8 cellular contexts compared by ENCODE assay signal in the genomic region with DNA sequence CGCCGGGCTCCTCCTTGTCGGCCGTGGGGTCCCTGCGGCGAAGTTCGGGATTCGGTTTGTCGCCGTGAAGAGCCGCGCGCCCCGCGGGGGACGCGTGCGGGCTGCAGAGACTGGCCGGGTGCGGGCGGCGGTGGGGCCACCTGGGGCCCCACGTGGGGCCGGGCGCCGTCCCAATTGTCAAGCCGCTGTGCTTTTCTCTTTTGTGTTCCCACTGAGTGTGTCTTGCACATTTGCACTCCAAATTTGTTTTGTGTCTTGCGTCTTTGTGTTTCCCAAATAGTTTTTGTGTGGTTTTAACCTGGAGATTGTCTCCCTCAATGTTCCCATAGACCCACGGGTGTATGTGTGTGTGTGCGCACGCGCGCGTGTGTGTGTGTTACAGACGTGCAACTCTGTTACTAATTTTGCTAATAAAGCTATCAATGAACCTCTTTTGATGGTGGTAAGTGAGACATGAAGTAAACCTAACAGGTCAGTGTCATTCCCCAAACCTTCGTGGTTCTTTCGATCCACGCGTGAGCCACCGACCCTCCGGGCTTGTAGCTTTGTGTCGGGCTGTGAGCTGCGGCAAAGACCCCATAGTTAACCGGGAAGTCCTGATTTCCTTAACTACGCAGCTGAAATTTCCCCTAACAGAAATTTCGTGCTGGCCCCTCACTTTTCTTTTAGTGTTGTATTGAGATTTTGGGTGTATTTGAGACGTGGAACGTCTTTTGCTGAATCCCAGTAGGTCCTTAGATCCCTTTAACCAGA. TPM values are rescaled to one million over a fixed set of nuclear protein-coding genes. Genes with fewer than 3 reads are reported as not detected.
DNase-seq lines count a peak whose midpoint lies in the region; ATAC-seq, FAIRE-seq and TF ChIP-seq lines count a peak whose summit lies in the region.

No MANE protein-coding gene starts in this region.

- no peaks in the 10 kb centered on the region for H3K79me2 ChIP-seq in HepG2 (ENCODE audit: insufficient read depth, low read length)

- H3K4me2 ChIP-seq in HepG2 (ENCODE audit: low read depth, low read length), result no peak overlapping the region

- peak overlapping the region in 1 of 2 donors; percentile 37 for H3K9ac ChIP-seq in liver (ENCODE audit: low read depth in 1 of 2, low read length in 2 of 2)
- no peak overlapping the region for H3K9ac ChIP-seq in HepG2 (ENCODE audit: insufficient read depth, low read depth, low read length)

- TF ChIP-seq CTCF in liver (IDR thresholded peaks at IDR 0.05; ENCODE audit: low read depth, low read length, missing input control) (no peak), HepG2 (CRISPR knock-in tag; IDR thresholded peaks at IDR 0.05) (no peak), WTC11 (IDR thresholded peaks at IDR 0.05) (no peak)

- in situ Hi-C loops in HepG2 (cut with HindIII; ENCODE audit: extremely low pct_ligation_motif_present, low pct_unique_long_range_greater_than_20kb), result no loop called here

- H3K27ac ChIP-seq in liver (ENCODE audit: low read depth in 1 of 2, low read length in 2 of 2) (peak overlapping the region in 1 of 2 donors; percentile 13), HepG2 (ENCODE audit: extremely low read length, insufficient read depth, low read length) (no peak overlapping the region)

- H2AFZ ChIP-seq in HepG2 (ENCODE audit: low read length), result no peak overlapping the region

- peak overlapping the region; percentile 90 for H3K27ac Mint-ChIP-seq in WTC11

- WGBS in liver, result 24% methylated on average over 48 of the region's 48 CpGs
- 73% methylated on average over 43 of the region's 48 CpGs for WGBS in HepG2 (ENCODE audit: low lambda C conversion rate)

- peaks cover 0 to 6% (median 2%) of the 10 kb centered on the region in 4 donors for H3K27me3 ChIP-seq in liver (ENCODE audit: control insufficient read depth in 4 of 4, insufficient read depth in 4 of 4, low read length in 3 of 4)
- peaks cover 1 to 15% of the 10 kb centered on the region in 2 experiments; a peak in 3 of 5 replicates for H3K27me3 ChIP-seq in HepG2 (ENCODE audit: control insufficient read depth in 1 of 2, insufficient read depth in 2 of 2, low read length in 2 of 2)

- peak overlapping the region; percentile 23 to 79 (median 46) for H3K4me3 ChIP-seq in liver (ENCODE audit: low read depth in 1 of 3, low read length in 3 of 3)
- H3K4me3 ChIP-seq in HepG2 (replicated peaks in 1 of 3; ENCODE audit: insufficient read depth in 1 of 3, low read depth in 2 of 3, low read length in 3 of 3), result no peak overlapping the region

- FAIRE-seq in HepG2 (lab: Jason Lieb, UNC), result no peak

- peaks cover 16% of the 10 kb centered on the region for H3K9me3 Mint-ChIP-seq in WTC11

- no peak for TF ChIP-seq POLR2A in HepG2 (IDR thresholded peaks at IDR 0.05; ENCODE audit: insufficient read depth in 1 of 2, low read depth in 2 of 2, low read length in 2 of 2)

- H3K4me1 ChIP-seq in liver (ENCODE audit: control insufficient read depth in 4 of 4, insufficient read depth in 4 of 4, low read length in 3 of 4), result no peaks in the 10 kb centered on the region
- H3K4me1 ChIP-seq in HepG2 (ENCODE audit: insufficient read depth, low read length), result no peaks in the 10 kb centered on the region

- peaks cover 14% of the 10 kb centered on the region for H3K36me3 Mint-ChIP-seq in WTC11

- no TSS peak for BruUV-seq in HepG2 (replicated peaks; lab: Mats Ljungman, UMichigan)

- POLR2A ChIA-PET in HepG2 (lab: Yijun Ruan, JAX), result no interaction called here
- POLR2A ChIA-PET in WTC11 (lab: Charles Lee), result no interaction called here

- H3K9me3 ChIP-seq in liver (ENCODE audit: control insufficient read depth in 4 of 4, low read length in 3 of 4) (peaks cover 0 to 6% (median 4%) of the 10 kb centered on the region in 4 donors), HepG2 (ENCODE audit: low read length) (peaks cover 4% of the 10 kb centered on the region; the same call in 1 of the 2 replicates)

- intact Hi-C loops in HepG2 (cut with micrococcal nuclease; ENCODE audit: unreplicated experiment), result no loop called here

- H3K4me3 Mint-ChIP-seq in WTC11, result peak overlapping the region; percentile 92

- no peak for ATAC-seq in HepG2
- ATAC-seq in HG03432 (IDR thresholded peaks at IDR 0.05; ENCODE audit: unreplicated experiment), result peak; percentile 44
- peak; percentile 39 for ATAC-seq in WTC11
- ATAC-seq in left lobe of liver, result peak; percentile 26

- no peaks in the 10 kb centered on the region for H4K20me1 ChIP-seq in HepG2 (ENCODE audit: insufficient read depth, low read length)

- peaks cover 54% of the 10 kb centered on the region for H3K27me3 Mint-ChIP-seq in WTC11 (ENCODE audit: low read depth)

- DNase-seq in HepG2 (ENCODE audit: low spot score) (no peak), WTC11 (ENCODE audit: low spot score) (peak; percentile 28), cerebellum (ENCODE audit: low spot score) (peak; percentile 41), left lobe of liver (ENCODE audit: low spot score) (no peak), D341Med (ENCODE audit: low spot score) (no peak)
- peak; percentile 42 for DNase-seq in stimulated activated CD4-positive, alpha-beta T cell treated with anti-CD3 and anti-CD28 coated beads, Interleukin-2, amount 100 ng/mL, for 4 hours (ENCODE audit: low read depth)

- TF ChIP-seq RAD21 in liver (IDR thresholded peaks at IDR 0.05) (no peak), HepG2 (CRISPR knock-in tag; IDR thresholded peaks at IDR 0.05) (no peak)

- H3K36me3 ChIP-seq in liver (ENCODE audit: control insufficient read depth in 4 of 4, insufficient read depth in 3 of 4, low read depth in 1 of 4, low read length in 3 of 4), result no peaks in the 10 kb centered on the region
- no peaks in the 10 kb centered on the region for H3K36me3 ChIP-seq in HepG2 (replicated peaks in 1 of 2; ENCODE audit: control insufficient read depth in 1 of 2, insufficient read depth in 2 of 2, low read length in 2 of 2)

- CTCF ChIA-PET in HepG2 (lab: Yijun Ruan, JAX; ENCODE audit: low intra/inter-chr PET ratio, low total read pairs), result no interaction called here
- CTCF ChIA-PET in WTC11 (lab: Charles Lee), result no interaction called here

- no peak for TF ChIP-seq EP300 in HepG2 (IDR thresholded peaks at IDR 0.05; ENCODE audit: low read depth in 2 of 2, low read length in 2 of 2)
- TF ChIP-seq EP300 in HepG2 (CRISPR knock-in tag; IDR thresholded peaks at IDR 0.05; ENCODE audit: borderline replicate concordance), result no peak

- H3K4me1 Mint-ChIP-seq in WTC11, result peaks cover 27% of the 10 kb centered on the region

TF ChIP-seq in liver, 16 proteins besides CTCF, POLR2A, EP300 and RAD21:
- no peak for TF ChIP-seq EGR1 (IDR thresholded peaks at IDR 0.05; ENCODE audit: low read depth in 2 of 2)
TF ChIP-seq in liver: peak in this region for 0.

TF ChIP-seq in HepG2, 621 proteins besides CTCF, POLR2A, EP300 and RAD21 (continues in another document):
- TF ChIP-seq, protein P1, sequence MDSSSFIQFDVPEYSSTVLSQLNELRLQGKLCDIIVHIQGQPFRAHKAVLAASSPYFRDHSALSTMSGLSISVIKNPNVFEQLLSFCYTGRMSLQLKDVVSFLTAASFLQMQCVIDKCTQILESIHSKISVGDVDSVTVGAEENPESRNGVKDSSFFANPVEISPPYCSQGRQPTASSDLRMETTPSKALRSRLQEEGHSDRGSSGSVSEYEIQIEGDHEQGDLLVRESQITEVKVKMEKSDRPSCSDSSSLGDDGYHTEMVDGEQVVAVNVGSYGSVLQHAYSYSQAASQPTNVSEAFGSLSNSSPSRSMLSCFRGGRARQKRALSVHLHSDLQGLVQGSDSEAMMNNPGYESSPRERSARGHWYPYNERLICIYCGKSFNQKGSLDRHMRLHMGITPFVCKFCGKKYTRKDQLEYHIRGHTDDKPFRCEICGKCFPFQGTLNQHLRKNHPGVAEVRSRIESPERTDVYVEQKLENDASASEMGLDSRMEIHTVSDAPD (CRISPR knock-in tag; IDR thresholded peaks at IDR 0.05), result no peak
- no peak for TF ChIP-seq THYN1 (CRISPR knock-in tag; IDR thresholded peaks at IDR 0.05; ENCODE audit: borderline replicate concordance, low read depth)

TF ChIP-seq in WTC11, 78 proteins besides CTCF, POLR2A, EP300 and RAD21:
- no peak for TF ChIP-seq ZBTB21 (CRISPR knock-in tag; IDR thresholded peaks at IDR 0.05; ENCODE audit: borderline replicate concordance)

RNA-seq across cellular contexts. Expression of a gene that starts 0.7 kb away (rescaled TPM):
- 10 to 100 TPM in 1 of 2 donors, 1 to 10 TPM in 1; 9.6 to 13.9 TPM for total RNA-seq in liver
- polyA plus RNA-seq in liver, result 1 to 10 TPM; 4.5 to 6.2 TPM
- total RNA-seq in HepG2 (2016; rRNA removed; fragmentation: Illumina TruSeq; extraction: Trizol), result 3.6 and 4.0 TPM in 2 replicates
- total RNA-seq in HepG2 (2016; cell fraction: cytosol; rRNA removed; fragmentation: Illumina TruSeq; extraction: Trizol; ENCODE audit: low read depth), result 3.6 and 3.9 TPM in 2 replicates
- 4.0 and 4.3 TPM in 2 replicates for total RNA-seq in HepG2 (2016; cell fraction: insoluble cytoplasmic fraction; rRNA removed; fragmentation: Illumina TruSeq; extraction: Trizol)
- total RNA-seq in HepG2 (2016; cell fraction: membrane; rRNA removed; fragmentation: Illumina TruSeq; extraction: Trizol), result 3.9 and 4.8 TPM in 2 replicates
- total RNA-seq in HepG2 (2016; cell fraction: nucleus; rRNA removed; fragmentation: Illumina TruSeq; extraction: Trizol), result 7.4 and 9.1 TPM in 2 replicates
- 6.5 and 6.8 TPM in 2 replicates for polyA plus RNA-seq in HepG2 (2011; rRNA removed)
- polyA plus RNA-seq in HepG2 (2011; cell fraction: cytosol; rRNA removed), result 4.1 and 4.3 TPM in 2 replicates
- 13.7 and 17.1 TPM in 2 replicates for polyA plus RNA-seq in HepG2 (2011; cell fraction: nucleus; rRNA removed)
- 5.2 and 6.3 TPM in 2 replicates for polyA plus RNA-seq in HepG2 (2012)
- 1.1 and 1.3 TPM in 2 replicates for polyA plus RNA-seq in HepG2 (2016; cell fraction: cytosol; fragmentation: Illumina TruSeq; extraction: Trizol; ENCODE audit: low read depth)
- polyA plus RNA-seq in HepG2 (2016; cell fraction: insoluble cytoplasmic fraction; fragmentation: Illumina TruSeq; extraction: Trizol; ENCODE audit: low read depth), result 3.8 and 4.7 TPM in 2 replicates
- 1.6 and 2.2 TPM in 2 replicates for polyA plus RNA-seq in HepG2 (2016; cell fraction: membrane; fragmentation: Illumina TruSeq; extraction: Trizol; ENCODE audit: low read depth)
- 14.2 and 19.0 TPM in 2 replicates for polyA plus RNA-seq in HepG2 (2016; cell fraction: nucleus; fragmentation: Illumina TruSeq; extraction: Trizol; ENCODE audit: insufficient read depth, low read depth)
- 5.8 and 6.6 TPM in 2 replicates for polyA minus RNA-seq in HepG2 (2011; rRNA and poly(A)+ RNA removed; ENCODE audit: low replicate concordance)
- 4.5 and 5.1 TPM in 2 replicates for polyA minus RNA-seq in HepG2 (2011; cell fraction: cytosol; rRNA and poly(A)+ RNA removed)
- 22.0 and 25.0 TPM in 2 replicates for polyA minus RNA-seq in HepG2 (2011; cell fraction: nucleus; rRNA and poly(A)+ RNA removed)
- 19.5 to 27.2 TPM (median 25.0 TPM) in 3 replicates for total RNA-seq in WTC11 (2021)
- total RNA-seq in cerebellum, result 40.6 TPM
- 11.7 TPM for total RNA-seq in left lobe of liver

Comparison
In these comparisons a context has a peak if more than half of its experiments do, and no peak if none do; other contexts are left out.
1. H3K4me3 ChIP-seq: peak in liver (3 of 3); none in HepG2 (0 of 3).
2. DNase-seq: peak in WTC11 (single experiment), cerebellum (single experiment) and stimulated activated CD4-positive, alpha-beta T cell treated with anti-CD3 and anti-CD28 coated beads, Interleukin-2, amount 100 ng/mL, for 4 hours (single experiment); none in HepG2 (single experiment), left lobe of liver (single experiment) and D341Med (single experiment).